In the genomic region with DNA sequence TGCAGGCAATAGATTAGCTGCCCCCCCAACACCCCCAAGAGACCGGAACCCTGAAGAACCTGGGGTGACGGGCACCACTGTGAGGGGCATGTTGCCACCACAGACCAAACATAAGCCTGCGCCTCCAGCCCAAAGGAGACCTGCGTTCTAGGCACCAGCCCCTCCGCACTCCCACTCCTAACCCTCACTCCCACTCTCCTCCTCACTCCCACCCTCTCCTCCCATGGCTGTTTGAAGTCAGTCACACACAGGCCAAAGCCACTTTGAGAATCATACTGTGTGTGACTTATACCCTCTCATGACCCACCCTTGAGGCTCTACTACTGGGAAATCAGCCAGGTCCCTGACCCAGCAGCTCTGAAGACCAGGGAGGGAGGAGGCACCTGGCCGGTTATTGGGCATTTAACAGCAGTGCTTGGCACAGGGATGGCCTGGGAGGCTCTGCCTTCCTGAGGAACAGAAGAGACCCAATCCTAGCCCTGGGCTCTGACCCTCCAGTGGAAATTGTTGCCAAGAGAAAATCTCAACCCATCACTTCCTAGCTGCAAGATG, we compare ENCODE assay signal across 25 cellular contexts.
"Had no signal": no experiment of that assay in that cellular context is flagged by ENCODE, and none has a peak within 500 bp of the region (broad histone marks: within the 10 kb centered on the region; RNA-seq: fewer than 3 reads in every experiment).

No MANE protein-coding gene starts in this region.

- H3K9me3 ChIP-seq: ascending aorta, body of pancreas had no signal

- H3K9me3 Mint-ChIP-seq: activated CD4-positive, alpha-beta memory T cell treated with anti-CD3 and anti-CD28 coated beads for 36 hours; activated CD4-positive, alpha-beta T cell treated with anti-CD3 and anti-CD28 coated beads, Interleukin-2, amount 10 ng/mL, durations not matched to agents 7 days and 5 days; activated naive CD4-positive, alpha-beta T cell treated with anti-CD3 and anti-CD28 coated beads, Interleukin-2, amount 50 U/mL, for 72 hours; activated naive CD8-positive, alpha-beta T cell treated with anti-CD3 and anti-CD28 coated beads, Interleukin-2, amount 50 U/mL, for 24 hours; activated T-cell treated with anti-CD3 and anti-CD28 coated beads, Interleukin-2, amount 50 U/mL, for 4 hours; T-cell had no signal

- H3K36me3 ChIP-seq: ascending aorta had no signal

- H3K27ac Mint-ChIP-seq: activated CD4-positive, alpha-beta memory T cell treated with anti-CD3 and anti-CD28 coated beads for 36 hours; activated naive CD4-positive, alpha-beta T cell treated with anti-CD3 and anti-CD28 coated beads, Interleukin-2, amount 50 U/mL, for 72 hours; activated naive CD8-positive, alpha-beta T cell treated with anti-CD3 and anti-CD28 coated beads, Interleukin-2, amount 50 U/mL, for 24 hours; T-cell had no signal

- H3K27me3 ChIP-seq: ascending aorta, body of pancreas had no signal

- ATAC-seq: activated naive CD4-positive, alpha-beta T cell treated with anti-CD3 and anti-CD28 coated beads, Interleukin-2, amount 50 U/mL, for 72 hours; activated naive CD8-positive, alpha-beta T cell treated with anti-CD3 and anti-CD28 coated beads, Interleukin-2, amount 50 U/mL, for 24 hours; activated T-cell treated with anti-CD3 and anti-CD28 coated beads, Interleukin-2, amount 50 U/mL, for 4 hours; body of pancreas; PC-3; T-cell had no signal

- H3K36me3 Mint-ChIP-seq: activated CD4-positive, alpha-beta memory T cell treated with anti-CD3 and anti-CD28 coated beads for 36 hours; activated naive CD4-positive, alpha-beta T cell treated with anti-CD3 and anti-CD28 coated beads, Interleukin-2, amount 50 U/mL, for 72 hours; T-cell had no signal

- H3K4me1 Mint-ChIP-seq: activated CD4-positive, alpha-beta T cell treated with anti-CD3 and anti-CD28 coated beads, Interleukin-2, amount 10 ng/mL, durations not matched to agents 7 days and 5 days; activated naive CD8-positive, alpha-beta T cell treated with anti-CD3 and anti-CD28 coated beads, Interleukin-2, amount 50 U/mL, for 24 hours; T-cell had no signal

- H3K4me3 ChIP-seq: ascending aorta, body of pancreas had no signal

- H3K4me3 Mint-ChIP-seq: activated CD4-positive, alpha-beta memory T cell treated with anti-CD3 and anti-CD28 coated beads for 36 hours; activated CD4-positive, alpha-beta T cell treated with anti-CD3 and anti-CD28 coated beads, Interleukin-2, amount 10 ng/mL, durations not matched to agents 7 days and 5 days; activated naive CD8-positive, alpha-beta T cell treated with anti-CD3 and anti-CD28 coated beads, Interleukin-2, amount 50 U/mL, for 24 hours; activated T-cell treated with anti-CD3 and anti-CD28 coated beads, Interleukin-2, amount 50 U/mL, for 4 hours; T-cell had no signal

- DNase-seq: activated CD4-positive, alpha-beta memory T cell treated with anti-CD3 and anti-CD28 coated beads for 36 hours; activated CD4-positive, alpha-beta T cell treated with anti-CD3 and anti-CD28 coated beads, Interleukin-2, amount 10 ng/mL, durations not matched to agents 7 days and 5 days; activated CD4-positive, CD25-positive, alpha-beta regulatory T cell; activated CD8-positive, alpha-beta memory T cell treated with anti-CD3 and anti-CD28 coated beads for 24 hours; activated effector memory CD4-positive, alpha-beta T cell treated with anti-CD3 and anti-CD28 coated beads, Interleukin-2, amount 50 U/mL, for 16 hours; activated naive CD4-positive, alpha-beta T cell treated with Interleukin-2 at 50 U/mL for 16 hours; activated naive CD8-positive, alpha-beta T cell treated with anti-CD3 and anti-CD28 coated beads, Interleukin-2, amount 50 U/mL, for 24 hours; activated T-cell treated with anti-CD3 and anti-CD28 coated beads, Interleukin-2, amount 50 U/mL, for 4 hours; amniotic stem cell; body of pancreas; central memory CD4-positive, alpha-beta T cell; MM.1S; NCI-H1417 treated with DMSO at 0.1 percent for 48 hours; NCI-H1694; NCI-H2029; NCI-H2107; NCI-H2171 treated with DMSO at 0.1 percent for 48 hours; NCI-H446 treated with DMSO at 0.1 percent for 48 hours; NCI-H524 treated with DMSO at 0.1 percent for 48 hours; PC-3; SHP77 treated with DMSO at 0.1 percent for 48 hours; T-cell; T-helper 2 cell had no signal

- H3K27me3 Mint-ChIP-seq: activated CD4-positive, alpha-beta T cell treated with anti-CD3 and anti-CD28 coated beads, Interleukin-2, amount 10 ng/mL, durations not matched to agents 7 days and 5 days had no signal
